Comparison of ENCODE assay signal across 8 cellular contexts in genomic region chr5:151126199-151126645, GRCh38. TPM values are rescaled to one million over a fixed set of nuclear protein-coding genes. Genes with fewer than 3 reads are reported as not detected.
DNase-seq lines count a peak whose midpoint lies in the region; ATAC-seq and TF ChIP-seq lines count a peak whose summit lies in the region.

No MANE protein-coding gene starts in this region.

- no peaks in the 10 kb centered on the region for H3K9me3 Mint-ChIP-seq in CD8-positive, alpha-beta T cell
- no peaks in the 10 kb centered on the region for H3K9me3 Mint-ChIP-seq in activated B cell treated with CpG ODN at 0.5 μM for 24 hours
- H3K9me3 Mint-ChIP-seq in central memory CD8-positive, alpha-beta T cell, result no peaks in the 10 kb centered on the region

- intact Hi-C loops in CD8-positive, alpha-beta T cell (cut with DNase I, micrococcal nuclease), result loop anchor here (1.0 to 2.0 kb wide), 4 partner anchors 19 to 113 kb away; no protein-coding TSS in a partner anchor
- intact Hi-C loops in activated B cell treated with CpG ODN at 0.5 μM for 24 hours (cut with micrococcal nuclease), result loop anchor here (1.0 to 5.0 kb wide), 5 partner anchors 38 to 374 kb away; no protein-coding TSS in a partner anchor

- ATAC-seq in CD8-positive, alpha-beta T cell, result peak; percentile 37
- ATAC-seq in GM21381 (IDR thresholded peaks at IDR 0.05; ENCODE audit: unreplicated experiment), result peak; percentile 32
- ATAC-seq in activated B cell treated with CpG ODN at 0.5 μM for 24 hours (ENCODE audit: low read depth), result no peak
- ATAC-seq in central memory CD8-positive, alpha-beta T cell (replicated peaks; ENCODE audit: extremely low read depth, poor library complexity, severe bottlenecking), result no peak
- no peak for ATAC-seq in HG03095 (IDR thresholded peaks at IDR 0.05; ENCODE audit: unreplicated experiment)

- peak overlapping the region; percentile 12 for H3K27ac ChIP-seq in CD8-positive, alpha-beta T cell (ENCODE audit: low read depth, low read length)

- peak; percentile 78 for TF ChIP-seq CTCF in CD8-positive, alpha-beta T cell (IDR thresholded peaks at IDR 0.05)
- TF ChIP-seq CTCF in activated B cell treated with CpG ODN at 0.5 μM for 24 hours (IDR thresholded peaks at IDR 0.05), result no peak

- H3K27me3 ChIP-seq in CD8-positive, alpha-beta T cell (ENCODE audit: insufficient read depth, low read length), result no peaks in the 10 kb centered on the region

- H3K4me3 ChIP-seq in CD8-positive, alpha-beta T cell (ENCODE audit: low read depth, low read length), result no peak overlapping the region

- H3K36me3 Mint-ChIP-seq in CD8-positive, alpha-beta T cell, result peaks cover 88% of the 10 kb centered on the region
- H3K36me3 Mint-ChIP-seq in activated B cell treated with CpG ODN at 0.5 μM for 24 hours (ENCODE audit: low read depth), result peaks cover 85% of the 10 kb centered on the region
- H3K36me3 Mint-ChIP-seq in central memory CD8-positive, alpha-beta T cell (ENCODE audit: insufficient read depth), result peaks cover 75% of the 10 kb centered on the region

- H3K4me1 ChIP-seq in CD8-positive, alpha-beta T cell (ENCODE audit: insufficient read depth, low read length), result peaks cover 41% of the 10 kb centered on the region

- peak; percentile 34 to 82 (median 65) for DNase-seq in CD8-positive, alpha-beta T cell
- peak; percentile 54 for DNase-seq in NCI-H146 (lab: John Stamatoyannopoulos, UW)
- peak; percentile 61 for DNase-seq in activated B cell treated with CpG ODN at 0.5 μM for 24 hours
- peak; percentile 50 to 63 for DNase-seq in central memory CD8-positive, alpha-beta T cell (ENCODE audit: low spot score in 2 of 2)
- peak; percentile 85 for DNase-seq in left kidney (ENCODE audit: low read depth, low spot score)
- peak; percentile 69 for DNase-seq in stimulated activated CD4-positive, alpha-beta T cell treated with anti-CD3 and anti-CD28 coated beads, Interleukin-4, amount 100 ng/mL, for 24 hours

- POLR2A ChIA-PET in CD8-positive, alpha-beta T cell (lab: Charles Lee), result interaction anchor here (0.7 to 2.8 kb wide), 20 partner anchors 8 to 127 kb away, joined by 3 to 25 read pairs (median 6); partner anchors contain the start of genes ANXA6, CCDC69 and GM2A
- POLR2A ChIA-PET in activated B cell treated with CpG ODN at 0.5 μM for 24 hours (lab: Charles Lee), result interaction anchor here (0.6 to 4.3 kb wide), 25 partner anchors 8 to 646 kb away, joined by 3 to 47 read pairs (median 10); partner anchors contain the start of genes ANXA6, CCDC69, G3BP1 and GM2A

- no peak overlapping the region for H3K4me3 Mint-ChIP-seq in CD8-positive, alpha-beta T cell
- H3K4me3 Mint-ChIP-seq in activated B cell treated with CpG ODN at 0.5 μM for 24 hours, result peak overlapping the region; percentile 79
- H3K4me3 Mint-ChIP-seq in central memory CD8-positive, alpha-beta T cell, result no peak overlapping the region

- H3K9me3 ChIP-seq in CD8-positive, alpha-beta T cell (ENCODE audit: low read length), result no peaks in the 10 kb centered on the region

- peaks cover 81% of the 10 kb centered on the region for H3K36me3 ChIP-seq in CD8-positive, alpha-beta T cell (ENCODE audit: insufficient read depth, low read length)

- CTCF ChIA-PET in CD8-positive, alpha-beta T cell (lab: Charles Lee), result interaction anchor here (0.6 to 50.0 kb wide), 35 partner anchors 11 to 347 kb away, joined by 3 to 1723 read pairs (median 6); partner anchors contain the start of genes ANXA6, CCDC69 and TNIP1
- CTCF ChIA-PET in activated B cell treated with CpG ODN at 0.5 μM for 24 hours (lab: Charles Lee), result interaction anchor here (0.8 to 10.8 kb wide), 43 partner anchors 9 to 324 kb away, joined by 3 to 309 read pairs (median 4); partner anchors contain the start of genes ANXA6, CCDC69 and GM2A

- H3K4me1 Mint-ChIP-seq in CD8-positive, alpha-beta T cell (ENCODE audit: low read depth), result peaks cover 54% of the 10 kb centered on the region
- H3K4me1 Mint-ChIP-seq in activated B cell treated with CpG ODN at 0.5 μM for 24 hours, result peaks cover 89% of the 10 kb centered on the region
- H3K4me1 Mint-ChIP-seq in central memory CD8-positive, alpha-beta T cell, result peaks cover 44% of the 10 kb centered on the region

- H3K27ac Mint-ChIP-seq in CD8-positive, alpha-beta T cell, result peak overlapping the region; percentile 92
- peak overlapping the region; percentile 95 for H3K27ac Mint-ChIP-seq in activated B cell treated with CpG ODN at 0.5 μM for 24 hours
- H3K27ac Mint-ChIP-seq in central memory CD8-positive, alpha-beta T cell (ENCODE audit: low read depth), result peak overlapping the region; percentile 74

- no peaks in the 10 kb centered on the region for H3K27me3 Mint-ChIP-seq in CD8-positive, alpha-beta T cell (ENCODE audit: low read depth)
- no peaks in the 10 kb centered on the region for H3K27me3 Mint-ChIP-seq in activated B cell treated with CpG ODN at 0.5 μM for 24 hours
- H3K27me3 Mint-ChIP-seq in central memory CD8-positive, alpha-beta T cell, result no peaks in the 10 kb centered on the region

RNA-seq across cellular contexts. Expression of gene ANXA6, which starts 31.4 kb away (rescaled TPM):
- 10 to 100 TPM; 83.5 to 89.4 TPM for total RNA-seq in CD8-positive, alpha-beta T cell
- total RNA-seq in activated B cell treated with CpG ODN at 0.5 μM for 24 hours, result 367 and 379 TPM in 2 replicates

RNA-seq across cellular contexts. Expression of gene TNIP1, which starts 45.4 kb away (rescaled TPM):
- 100 to 1,000 TPM; 133 to 134 TPM for total RNA-seq in CD8-positive, alpha-beta T cell
- total RNA-seq in activated B cell treated with CpG ODN at 0.5 μM for 24 hours, result 506 and 512 TPM in 2 replicates

Comparison
In these comparisons a context has a peak if more than half of its experiments do, and no peak if none do; other contexts are left out.
1. ATAC-seq: peak in CD8-positive, alpha-beta T cell (single experiment) and GM21381 (single experiment); none in activated B cell treated with CpG ODN at 0.5 μM for 24 hours (single experiment), central memory CD8-positive, alpha-beta T cell (single experiment) and HG03095 (single experiment).
2. Peak in every context shown above with its lines, with median percentiles within 50 percentile points of each other: DNase-seq and H3K27ac Mint-ChIP-seq.